14 cellular contexts compared by ENCODE assay signal in the genomic region with DNA sequence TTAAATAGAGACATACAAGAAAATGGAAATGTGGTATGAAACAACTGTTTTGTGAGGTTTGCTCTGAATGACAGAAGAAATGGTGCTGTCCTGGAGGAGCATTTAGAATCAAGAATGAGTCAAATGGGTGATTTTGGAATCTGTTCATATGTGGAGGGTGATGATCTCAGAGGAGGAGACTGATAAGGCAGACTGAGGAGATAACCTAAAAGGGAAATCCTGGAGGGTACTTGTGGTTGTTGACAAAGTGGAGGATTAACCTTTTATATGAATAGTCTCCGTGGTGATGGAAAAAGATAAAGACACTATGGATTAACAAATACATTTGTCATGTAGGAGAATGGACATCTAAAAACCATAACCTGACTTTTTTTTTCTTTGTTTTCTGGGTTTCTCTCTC.
"Had no signal": no experiment of that assay in that cellular context is flagged by ENCODE, and none has a peak within 500 bp of the region (broad histone marks: within the 10 kb centered on the region; RNA-seq: fewer than 3 reads in every experiment).

No MANE protein-coding gene starts in this region.

- DNase-seq: dermis blood vessel endothelial cell; effector memory CD4-positive, alpha-beta T cell; foreskin keratinocyte; heart left ventricle; kidney; mesenchymal stem cell; midbrain; naive thymus-derived CD4-positive, alpha-beta T cell; right lobe of liver; small intestine; stimulated activated CD4-positive, alpha-beta T cell treated with anti-CD3 and anti-CD28 coated beads, Interleukin-15, amount 100 ng/mL, for 24 hours; stimulated activated CD4-positive, alpha-beta T cell treated with anti-CD3 and anti-CD28 coated beads, Interleukin-2, amount 100 ng/mL, for 48 hours; stimulated activated naive B cell treated with anti-CD40 and anti-IgM and Interleukin-4, amounts not matched to agents 10 μg/mL and 1 μg/mL and 100 μg/mL, for 72 hours; upper lobe of left lung had no signal
